Comparison of ENCODE assay signal across 12 cellular contexts in the genomic region with DNA sequence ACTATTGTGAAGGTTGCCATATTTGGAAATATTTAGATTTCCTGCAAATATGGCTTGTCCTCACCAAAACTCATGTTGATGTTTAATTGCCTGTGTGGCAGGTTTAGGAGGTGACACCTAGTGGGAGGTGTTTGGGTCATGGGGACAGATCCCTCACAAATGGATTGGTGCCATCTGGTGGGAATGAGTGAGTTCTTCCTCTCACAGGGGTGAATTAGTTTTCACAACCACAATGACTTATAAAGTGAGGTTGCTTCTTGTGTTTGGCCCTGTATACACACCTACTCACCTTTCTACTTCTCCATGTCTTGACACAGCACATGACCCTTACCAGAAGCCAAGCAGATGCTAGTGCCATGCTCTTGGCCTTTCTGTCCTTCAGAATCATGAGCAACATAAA. TPM values are rescaled to one million over a fixed set of nuclear protein-coding genes. Genes with fewer than 3 reads are reported as not detected.
DNase-seq lines count a peak whose midpoint lies in the region; ATAC-seq and TF ChIP-seq lines count a peak whose summit lies in the region.
"Had no signal": no experiment of that assay in that cellular context is flagged by ENCODE, and none has a peak within 500 bp of the region (broad histone marks: within the 10 kb centered on the region; RNA-seq: fewer than 3 reads in every experiment).

No MANE protein-coding gene starts in this region.

- H3K9me2 ChIP-seq in OCI-LY1 (ENCODE audit: low read depth, low read length) (no peaks in the 10 kb centered on the region), GM23248 (ENCODE audit: insufficient read depth) (no peaks in the 10 kb centered on the region)

- no peak for DNase-seq in activated naive CD4-positive, alpha-beta T cell treated with anti-CD3 and anti-CD28 coated beads, Interleukin-2, amount 50 U/mL, for 72 hours (ENCODE audit: low spot score in 2 of 2)
- DNase-seq in activated naive CD4-positive, alpha-beta T cell treated with anti-CD3 and anti-CD28 coated beads, Interleukin-2, amount 50 U/mL, for 16 hours, result no peak
- no peak for DNase-seq in stimulated activated naive B cell treated with anti-CD40 and anti-IgM and Interleukin-4, amounts not matched to agents 10 μg/mL and 1 μg/mL and 100 μg/mL, for 72 hours
- DNase-seq in GM19238 (ENCODE audit: insufficient read length, low spot score) (no peak), GM23248 (no peak), CD14-positive monocyte (ENCODE audit: low spot score) (no peak)
- DNase-seq: COR-L47, Right ventricle myocardium superior had no signal

- in situ Hi-C loops in GM23248 (cut with MboI), result no loop called here

- H3K4me1 Mint-ChIP-seq in stimulated activated naive B cell treated with anti-CD40 and anti-IgM and Interleukin-4, amounts not matched to agents 10 μg/mL and 1 μg/mL and 100 μg/mL, for 72 hours, result no peaks in the 10 kb centered on the region
- H3K4me1 Mint-ChIP-seq in CD14-positive monocyte, result peaks cover 3% of the 10 kb centered on the region
- H3K4me1 Mint-ChIP-seq: activated naive CD4-positive, alpha-beta T cell treated with anti-CD3 and anti-CD28 coated beads, Interleukin-2, amount 50 U/mL, for 24 hours had no signal

- H3K79me2 ChIP-seq in OCI-LY1 (ENCODE audit: insufficient read depth, low read length), result no peaks in the 10 kb centered on the region
- H3K79me2 ChIP-seq in GM23248 (ENCODE audit: insufficient read depth), result no peaks in the 10 kb centered on the region

- H4K20me1 ChIP-seq in OCI-LY1 (ENCODE audit: insufficient read depth, low read length), result no peaks in the 10 kb centered on the region
- H4K20me1 ChIP-seq in GM23248 (ENCODE audit: insufficient read depth), result no peaks in the 10 kb centered on the region

- no peak overlapping the region for H3K9ac ChIP-seq in OCI-LY1 (ENCODE audit: low read length)
- no peak overlapping the region for H3K9ac ChIP-seq in GM23248

- H3K9me3 Mint-ChIP-seq in activated naive CD4-positive, alpha-beta T cell treated with anti-CD3 and anti-CD28 coated beads, Interleukin-2, amount 50 U/mL, for 72 hours, result no peaks in the 10 kb centered on the region
- no peaks in the 10 kb centered on the region for H3K9me3 Mint-ChIP-seq in stimulated activated naive B cell treated with anti-CD40 and anti-IgM and Interleukin-4, amounts not matched to agents 10 μg/mL and 1 μg/mL and 100 μg/mL, for 72 hours
- peaks cover 0 to 3% (median 0%) of the 10 kb centered on the region in 7 donors for H3K9me3 Mint-ChIP-seq in CD14-positive monocyte
- H3K9me3 Mint-ChIP-seq: activated naive CD4-positive, alpha-beta T cell treated with anti-CD3 and anti-CD28 coated beads, Interleukin-2, amount 50 U/mL, for 24 hours had no signal

- H3K9me3 ChIP-seq in OCI-LY1 (ENCODE audit: low read length) (no peaks in the 10 kb centered on the region), GM23248 (ENCODE audit: low read depth) (no peaks in the 10 kb centered on the region)
- H3K9me3 ChIP-seq: neutrophil had no signal

- peak; percentile 39; the same call in 1 of the 2 replicates for TF ChIP-seq CTCF in OCI-LY1 (IDR thresholded peaks at IDR 0.05; ENCODE audit: low read length)
- no peak for TF ChIP-seq CTCF in CD14-positive monocyte (IDR thresholded peaks at IDR 0.05)

- no peak overlapping the region for H3K27ac Mint-ChIP-seq in activated naive CD4-positive, alpha-beta T cell treated with anti-CD3 and anti-CD28 coated beads, Interleukin-2, amount 50 U/mL, for 72 hours
- no peak overlapping the region for H3K27ac Mint-ChIP-seq in stimulated activated naive B cell treated with anti-CD40 and anti-IgM and Interleukin-4, amounts not matched to agents 10 μg/mL and 1 μg/mL and 100 μg/mL, for 72 hours
- H3K27ac Mint-ChIP-seq in CD14-positive monocyte, result peak overlapping the region in 1 of 7 donors; percentile 54
- H3K27ac Mint-ChIP-seq: activated naive CD4-positive, alpha-beta T cell treated with anti-CD3 and anti-CD28 coated beads, Interleukin-2, amount 50 U/mL, for 24 hours had no signal

- H3K27me3 Mint-ChIP-seq in stimulated activated naive B cell treated with anti-CD40 and anti-IgM and Interleukin-4, amounts not matched to agents 10 μg/mL and 1 μg/mL and 100 μg/mL, for 72 hours, result no peaks in the 10 kb centered on the region
- no peaks in the 10 kb centered on the region for H3K27me3 Mint-ChIP-seq in CD14-positive monocyte (ENCODE audit: low read depth in 3 of 3)
- H3K27me3 Mint-ChIP-seq: activated naive CD4-positive, alpha-beta T cell treated with anti-CD3 and anti-CD28 coated beads, Interleukin-2, amount 50 U/mL, for 24 hours had no signal

- H3K36me3 Mint-ChIP-seq in activated naive CD4-positive, alpha-beta T cell treated with anti-CD3 and anti-CD28 coated beads, Interleukin-2, amount 50 U/mL, for 72 hours, result no peaks in the 10 kb centered on the region
- H3K36me3 Mint-ChIP-seq in stimulated activated naive B cell treated with anti-CD40 and anti-IgM and Interleukin-4, amounts not matched to agents 10 μg/mL and 1 μg/mL and 100 μg/mL, for 72 hours, result no peaks in the 10 kb centered on the region
- no peaks in the 10 kb centered on the region for H3K36me3 Mint-ChIP-seq in CD14-positive monocyte
- H3K36me3 Mint-ChIP-seq: activated naive CD4-positive, alpha-beta T cell treated with anti-CD3 and anti-CD28 coated beads, Interleukin-2, amount 50 U/mL, for 24 hours had no signal

- no peaks in the 10 kb centered on the region for H3K36me3 ChIP-seq in OCI-LY1 (ENCODE audit: insufficient read depth, low read length)
- H3K36me3 ChIP-seq in GM23248 (ENCODE audit: low read depth), result no peaks in the 10 kb centered on the region
- H3K36me3 ChIP-seq: neutrophil had no signal

- H3F3A ChIP-seq in OCI-LY1 (ENCODE audit: insufficient read depth, low read length), result no peaks in the 10 kb centered on the region
- no peaks in the 10 kb centered on the region for H3F3A ChIP-seq in GM23248 (ENCODE audit: insufficient read depth)

- H3K4me1 ChIP-seq in OCI-LY1 (ENCODE audit: insufficient read depth, low read length, severe bottlenecking) (no peaks in the 10 kb centered on the region), GM23248 (ENCODE audit: insufficient read depth) (no peaks in the 10 kb centered on the region)

- H3K4me2 ChIP-seq in OCI-LY1 (ENCODE audit: low read length) (no peak overlapping the region), GM23248 (ENCODE audit: unreplicated experiment) (no peak overlapping the region)

- peak; percentile 57 to 75 for ATAC-seq in activated naive CD4-positive, alpha-beta T cell treated with anti-CD3 and anti-CD28 coated beads, Interleukin-2, amount 50 U/mL, for 72 hours
- peak; percentile 95 for ATAC-seq in HG02610 (IDR thresholded peaks at IDR 0.05; ENCODE audit: unreplicated experiment)
- ATAC-seq in stimulated activated naive B cell treated with anti-CD40 and anti-IgM and Interleukin-4, amounts not matched to agents 10 μg/mL and 1 μg/mL and 100 μg/mL, for 72 hours (replicated peaks), result peak; percentile 53 to 75

- intact Hi-C loops in CD14-positive monocyte (cut with micrococcal nuclease), result no loop called here

- H3K4me3 ChIP-seq in OCI-LY1 (ENCODE audit: low read depth, low read length, poor library complexity, severe bottlenecking) (no peak overlapping the region), GM23248 (no peak overlapping the region)

- no peak overlapping the region for H3K27ac ChIP-seq in OCI-LY1 (ENCODE audit: low read depth, low read length, poor library complexity, severe bottlenecking)
- H3K27ac ChIP-seq in GM23248, result no peak overlapping the region
- H3K27ac ChIP-seq: neutrophil had no signal

- H3K27me3 ChIP-seq in OCI-LY1 (ENCODE audit: insufficient read depth, low read length), result no peaks in the 10 kb centered on the region
- H3K27me3 ChIP-seq in GM23248 (replicated peaks; ENCODE audit: insufficient read depth), result no peaks in the 10 kb centered on the region
- H3K27me3 ChIP-seq: neutrophil had no signal

- no peak overlapping the region for H3K4me3 Mint-ChIP-seq in stimulated activated naive B cell treated with anti-CD40 and anti-IgM and Interleukin-4, amounts not matched to agents 10 μg/mL and 1 μg/mL and 100 μg/mL, for 72 hours
- no peak overlapping the region for H3K4me3 Mint-ChIP-seq in CD14-positive monocyte
- H3K4me3 Mint-ChIP-seq: activated naive CD4-positive, alpha-beta T cell treated with anti-CD3 and anti-CD28 coated beads, Interleukin-2, amount 50 U/mL, for 24 hours had no signal

- H2AFZ ChIP-seq in OCI-LY1 (ENCODE audit: low read length), result no peak overlapping the region
- no peak overlapping the region for H2AFZ ChIP-seq in GM23248

RNA-seq across cellular contexts. Expression of gene ISOC1, which starts 41.1 kb away (rescaled TPM):
- 10 to 100 TPM; 18.5 to 24.0 TPM for total RNA-seq in activated naive CD4-positive, alpha-beta T cell treated with anti-CD3 and anti-CD28 coated beads, Interleukin-2, amount 50 U/mL, for 72 hours
- 6.2 and 7.5 TPM in 2 replicates for total RNA-seq in GM23248 (2014; rRNA removed; shearing (Covaris generic))
- polyA plus RNA-seq in GM23248 (2016; fragmentation: Nextera tagmentation; extraction: Ambion mirVana) (11.2 and 11.5 TPM in 2 replicates), CD14-positive monocyte (10 to 100 TPM; 16.6 to 19.4 TPM)
